In the genomic region with DNA sequence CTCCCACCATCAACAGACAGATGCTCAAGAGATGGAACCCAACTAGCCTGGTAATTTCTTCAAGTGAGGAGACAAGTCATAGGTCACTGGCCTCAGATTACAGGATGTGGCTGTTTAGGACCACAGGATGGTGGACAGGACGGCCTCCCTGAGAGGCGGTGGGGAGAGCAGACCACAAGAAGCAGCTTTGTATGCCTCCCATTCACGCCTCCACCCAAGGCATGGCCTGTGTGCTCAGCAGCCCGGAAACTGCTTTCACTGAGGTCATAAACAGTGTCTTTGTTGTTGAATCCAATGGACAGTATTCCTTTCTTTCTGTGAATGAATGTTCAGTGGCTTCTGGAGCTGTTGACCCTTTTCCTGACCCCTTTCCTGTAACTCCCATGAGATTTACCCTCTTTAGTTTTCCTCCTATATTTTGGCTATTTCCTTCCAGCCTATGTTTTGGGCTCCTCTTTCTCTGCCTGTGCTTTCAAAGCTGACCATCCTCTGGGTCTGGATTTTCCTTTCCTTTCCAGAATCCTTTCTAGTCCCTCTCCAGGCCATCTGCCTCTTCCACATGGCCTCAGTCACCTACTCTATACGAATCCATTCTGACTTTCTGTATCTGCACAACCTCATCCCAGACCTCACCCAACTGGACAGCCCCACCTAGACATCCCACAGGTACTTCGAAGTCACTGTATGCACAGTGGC, we compare ENCODE assay signal across 12 cellular contexts. TPM values are rescaled to one million over a fixed set of nuclear protein-coding genes. Genes with fewer than 3 reads are reported as not detected.
DNase-seq lines count a peak whose midpoint lies in the region; ATAC-seq lines count a peak whose summit lies in the region.
"Had no signal": no experiment of that assay in that cellular context is flagged by ENCODE, and none has a peak within 500 bp of the region (broad histone marks: within the 10 kb centered on the region; RNA-seq: fewer than 3 reads in every experiment).

No MANE protein-coding gene starts in this region.

- DNase-seq in activated T-cell treated with anti-CD3 and anti-CD28 coated beads, Interleukin-2, amount 50 U/mL, for 24 hours = no peak
- no peak for DNase-seq in activated T-cell treated with anti-CD3 and anti-CD28 coated beads for 4 hours
- peak; percentile 90 for DNase-seq in glomerular visceral epithelial cell (ENCODE audit: extremely low spot score)
- peak in 32 of 49 donors; percentile 9 to 77 (median 32) for DNase-seq in substantia nigra (lab: John Stamatoyannopoulos, UW)
- no peak for DNase-seq in T-helper 17 cell
- DNase-seq in D341Med (ENCODE audit: low spot score) = no peak
- no peak for DNase-seq in ureter (ENCODE audit: low spot score)
- DNase-seq: activated naive CD4-positive, alpha-beta T cell treated with anti-CD3 and anti-CD28 coated beads, Interleukin-2, amount 10 ng/mL, durations not matched to agents 7 days and 5 days; kidney; NCI-H1694 had no signal

- H3K9me3 Mint-ChIP-seq in activated T-cell treated with anti-CD3 and anti-CD28 coated beads, Interleukin-2, amount 50 U/mL, for 24 hours = no peaks in the 10 kb centered on the region
- H3K9me3 Mint-ChIP-seq: activated naive CD4-positive, alpha-beta T cell treated with anti-CD3 and anti-CD28 coated beads, Interleukin-2, amount 10 ng/mL, durations not matched to agents 7 days and 5 days had no signal

- no peak overlapping the region for H3K4me3 Mint-ChIP-seq in activated T-cell treated with anti-CD3 and anti-CD28 coated beads, Interleukin-2, amount 50 U/mL, for 24 hours
- no peak overlapping the region for H3K4me3 Mint-ChIP-seq in T-helper 17 cell
- H3K4me3 Mint-ChIP-seq: activated naive CD4-positive, alpha-beta T cell treated with anti-CD3 and anti-CD28 coated beads, Interleukin-2, amount 10 ng/mL, durations not matched to agents 7 days and 5 days; T-helper 1 cell treated with Interleukin-12 subunit alpha and Interleukin-12 subunit beta and Interleukin-4 antibody, amounts not matched to agents 30 μg/mL and 1 μg/mL, for 36 hours had no signal

- H3K27me3 Mint-ChIP-seq in activated T-cell treated with anti-CD3 and anti-CD28 coated beads, Interleukin-2, amount 50 U/mL, for 24 hours = no peaks in the 10 kb centered on the region
- H3K27me3 Mint-ChIP-seq in T-helper 17 cell = peaks cover 39% of the 10 kb centered on the region

- no peaks in the 10 kb centered on the region for H3K36me3 Mint-ChIP-seq in activated T-cell treated with anti-CD3 and anti-CD28 coated beads, Interleukin-2, amount 50 U/mL, for 24 hours (ENCODE audit: low read depth)
- H3K36me3 Mint-ChIP-seq in T-helper 17 cell (ENCODE audit: low read depth) = peaks cover 2% of the 10 kb centered on the region
- H3K36me3 Mint-ChIP-seq: activated naive CD4-positive, alpha-beta T cell treated with anti-CD3 and anti-CD28 coated beads, Interleukin-2, amount 10 ng/mL, durations not matched to agents 7 days and 5 days had no signal

- no peaks in the 10 kb centered on the region for H3K9me3 ChIP-seq in T-helper 17 cell (ENCODE audit: control insufficient read depth, low read length, poor library complexity, severe bottlenecking)

- peak overlapping the region; percentile 83 for H3K27ac ChIP-seq in substantia nigra (ENCODE audit: low read depth, low read length, poor library complexity, severe bottlenecking)

- no peaks in the 10 kb centered on the region for H3K4me1 Mint-ChIP-seq in activated T-cell treated with anti-CD3 and anti-CD28 coated beads, Interleukin-2, amount 50 U/mL, for 24 hours (ENCODE audit: low read depth)
- peaks cover 6% of the 10 kb centered on the region for H3K4me1 Mint-ChIP-seq in T-helper 17 cell
- H3K4me1 Mint-ChIP-seq: activated naive CD4-positive, alpha-beta T cell treated with anti-CD3 and anti-CD28 coated beads, Interleukin-2, amount 10 ng/mL, durations not matched to agents 7 days and 5 days had no signal

- peak; percentile 74 for ATAC-seq in HG03565 (IDR thresholded peaks at IDR 0.05; ENCODE audit: unreplicated experiment)
- no peak for ATAC-seq in T-helper 17 cell

- peak overlapping the region; percentile 23 for H3K27ac Mint-ChIP-seq in activated T-cell treated with anti-CD3 and anti-CD28 coated beads, Interleukin-2, amount 50 U/mL, for 24 hours
- H3K27ac Mint-ChIP-seq in T-helper 17 cell = no peak overlapping the region
- H3K27ac Mint-ChIP-seq: activated naive CD4-positive, alpha-beta T cell treated with anti-CD3 and anti-CD28 coated beads, Interleukin-2, amount 10 ng/mL, durations not matched to agents 7 days and 5 days; T-helper 1 cell treated with Interleukin-12 subunit alpha and Interleukin-12 subunit beta and Interleukin-4 antibody, amounts not matched to agents 30 μg/mL and 1 μg/mL, for 36 hours had no signal

RNA-seq across cellular contexts. Expression of a gene that starts 32.4 kb away (rescaled TPM):
- total RNA-seq in T-helper 17 cell (10 to 100 TPM; 10.4 to 11.9 TPM), ureter (19.0 TPM)

RNA-seq across cellular contexts. Expression of a gene that starts 42.2 kb away (rescaled TPM):
- total RNA-seq in T-helper 17 cell (10 to 100 TPM; 52.0 to 52.4 TPM), ureter (46.4 TPM)

Comparison
In these comparisons a context has a peak if more than half of its experiments do, and no peak if none do; other contexts are left out.
1. DNase-seq: peak in glomerular visceral epithelial cell (single experiment) and substantia nigra (32 of 49); none in activated T-cell treated with anti-CD3 and anti-CD28 coated beads, Interleukin-2, amount 50 U/mL, for 24 hours (single experiment), activated T-cell treated with anti-CD3 and anti-CD28 coated beads for 4 hours (single experiment), T-helper 17 cell (0 of 3), D341Med (single experiment) and ureter (single experiment).